9 cellular contexts compared by ENCODE assay signal in the genomic region with DNA sequence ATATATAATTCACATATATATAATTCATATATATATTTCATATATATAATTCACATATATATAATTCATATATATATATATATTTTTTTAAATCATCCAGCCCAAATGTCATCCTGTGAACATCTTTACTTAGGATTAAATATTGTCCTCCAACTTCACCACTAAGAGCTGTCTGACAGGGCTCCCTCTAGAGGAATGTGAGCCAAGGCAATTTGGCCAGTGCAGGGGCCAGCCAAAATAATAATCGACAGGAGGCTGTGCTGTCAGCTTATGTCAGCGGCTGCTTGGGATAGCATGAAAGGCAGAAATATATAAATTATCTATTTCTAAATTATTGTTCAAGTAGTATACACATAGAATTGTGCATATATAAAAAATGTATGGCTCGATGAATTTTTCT.
A peak's percentile ranks its signal among the peaks of the same experiment; 100 is the strongest.
DNase-seq lines count a peak whose midpoint lies in the region; TF ChIP-seq lines count a peak whose summit lies in the region.
"Had no signal": no experiment of that assay in that cellular context is flagged by ENCODE, and none has a peak within 500 bp of the region (broad histone marks: within the 10 kb centered on the region; RNA-seq: fewer than 3 reads in every experiment).

No MANE protein-coding gene starts in this region.

- no peak overlapping the region for H3K27ac ChIP-seq in 22Rv1
- no peak overlapping the region for H3K27ac ChIP-seq in caudate nucleus (ENCODE audit: low read depth, low read length)

- peak; percentile 16; the same call in 1 of the 2 replicates for TF ChIP-seq CTCF in 22Rv1 (IDR thresholded peaks at IDR 0.05)
- TF ChIP-seq CTCF in GM10266 (IDR thresholded peaks at IDR 0.05; ENCODE audit: control insufficient read depth, insufficient read depth, low read depth, missing control alignments), result peak; percentile 28

- TF ChIP-seq POLR2A in erythroblast (IDR thresholded peaks at IDR 0.05; ENCODE audit: low read length), result no peak

- DNase-seq in GM10266 (ENCODE audit: extremely low spot score) (no peak), OCI-M1 (lab: John Stamatoyannopoulos, UW) (peak; percentile 38), erythroblast (lab: John Stamatoyannopoulos, UW) (peak; percentile 10 to 16), NCI-H187 (lab: John Stamatoyannopoulos, UW) (no peak), caudate nucleus (lab: John Stamatoyannopoulos, UW) (no peak), pons (ENCODE audit: low spot score) (no peak), dedifferentiated amniotic fluid mesenchymal stem cell (ENCODE audit: extremely low spot score) (no peak)
- DNase-seq: KG1 had no signal

Comparison
In these comparisons a context has a peak if more than half of its experiments do, and no peak if none do; other contexts are left out.
1. DNase-seq: peak in OCI-M1 (single experiment) and erythroblast (2 of 2); none in GM10266 (single experiment), NCI-H187 (0 of 2), caudate nucleus (0 of 61), pons (single experiment) and dedifferentiated amniotic fluid mesenchymal stem cell (single experiment).